Comparison of ENCODE assay signal across 1 cellular context in the genomic region with DNA sequence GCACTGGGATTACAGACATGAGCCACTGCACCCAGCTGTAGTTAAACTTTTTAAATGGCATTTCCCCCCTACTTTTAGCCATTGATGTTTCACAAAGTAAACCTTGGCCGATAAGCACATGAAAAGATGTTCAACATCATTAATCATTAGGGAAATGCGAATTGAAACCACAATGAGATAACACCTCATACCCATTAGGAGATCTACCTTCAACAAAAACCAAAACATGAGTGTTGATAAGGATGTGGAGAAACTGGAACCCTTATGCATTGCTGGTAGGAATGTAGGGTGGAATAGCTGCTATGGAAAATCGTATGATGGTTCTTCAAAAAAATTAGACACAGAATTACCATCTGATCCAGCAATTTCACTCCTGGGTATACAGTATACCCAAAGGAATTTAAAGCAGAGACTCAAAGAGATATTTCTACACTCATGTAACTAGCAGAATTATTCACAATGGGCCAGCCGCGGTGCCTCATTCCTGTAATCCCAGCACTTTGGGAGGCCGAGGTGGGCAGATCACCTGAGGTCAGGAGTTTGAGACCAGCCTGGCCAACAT.
TF ChIP-seq lines count a peak whose summit lies in the region.

No MANE protein-coding gene starts in this region.

TF ChIP-seq in GM23338, 12 proteins besides CTCF, POLR2A, EP300 and RAD21 (continued from another document):
- no peak for TF ChIP-seq ZNF331 (CRISPR knock-in tag; IDR thresholded peaks at IDR 0.05; ENCODE audit: low read depth)
- TF ChIP-seq JUNB (IDR thresholded peaks at IDR 0.05; ENCODE audit: unreplicated experiment): no peak
- TF ChIP-seq, protein P1, sequence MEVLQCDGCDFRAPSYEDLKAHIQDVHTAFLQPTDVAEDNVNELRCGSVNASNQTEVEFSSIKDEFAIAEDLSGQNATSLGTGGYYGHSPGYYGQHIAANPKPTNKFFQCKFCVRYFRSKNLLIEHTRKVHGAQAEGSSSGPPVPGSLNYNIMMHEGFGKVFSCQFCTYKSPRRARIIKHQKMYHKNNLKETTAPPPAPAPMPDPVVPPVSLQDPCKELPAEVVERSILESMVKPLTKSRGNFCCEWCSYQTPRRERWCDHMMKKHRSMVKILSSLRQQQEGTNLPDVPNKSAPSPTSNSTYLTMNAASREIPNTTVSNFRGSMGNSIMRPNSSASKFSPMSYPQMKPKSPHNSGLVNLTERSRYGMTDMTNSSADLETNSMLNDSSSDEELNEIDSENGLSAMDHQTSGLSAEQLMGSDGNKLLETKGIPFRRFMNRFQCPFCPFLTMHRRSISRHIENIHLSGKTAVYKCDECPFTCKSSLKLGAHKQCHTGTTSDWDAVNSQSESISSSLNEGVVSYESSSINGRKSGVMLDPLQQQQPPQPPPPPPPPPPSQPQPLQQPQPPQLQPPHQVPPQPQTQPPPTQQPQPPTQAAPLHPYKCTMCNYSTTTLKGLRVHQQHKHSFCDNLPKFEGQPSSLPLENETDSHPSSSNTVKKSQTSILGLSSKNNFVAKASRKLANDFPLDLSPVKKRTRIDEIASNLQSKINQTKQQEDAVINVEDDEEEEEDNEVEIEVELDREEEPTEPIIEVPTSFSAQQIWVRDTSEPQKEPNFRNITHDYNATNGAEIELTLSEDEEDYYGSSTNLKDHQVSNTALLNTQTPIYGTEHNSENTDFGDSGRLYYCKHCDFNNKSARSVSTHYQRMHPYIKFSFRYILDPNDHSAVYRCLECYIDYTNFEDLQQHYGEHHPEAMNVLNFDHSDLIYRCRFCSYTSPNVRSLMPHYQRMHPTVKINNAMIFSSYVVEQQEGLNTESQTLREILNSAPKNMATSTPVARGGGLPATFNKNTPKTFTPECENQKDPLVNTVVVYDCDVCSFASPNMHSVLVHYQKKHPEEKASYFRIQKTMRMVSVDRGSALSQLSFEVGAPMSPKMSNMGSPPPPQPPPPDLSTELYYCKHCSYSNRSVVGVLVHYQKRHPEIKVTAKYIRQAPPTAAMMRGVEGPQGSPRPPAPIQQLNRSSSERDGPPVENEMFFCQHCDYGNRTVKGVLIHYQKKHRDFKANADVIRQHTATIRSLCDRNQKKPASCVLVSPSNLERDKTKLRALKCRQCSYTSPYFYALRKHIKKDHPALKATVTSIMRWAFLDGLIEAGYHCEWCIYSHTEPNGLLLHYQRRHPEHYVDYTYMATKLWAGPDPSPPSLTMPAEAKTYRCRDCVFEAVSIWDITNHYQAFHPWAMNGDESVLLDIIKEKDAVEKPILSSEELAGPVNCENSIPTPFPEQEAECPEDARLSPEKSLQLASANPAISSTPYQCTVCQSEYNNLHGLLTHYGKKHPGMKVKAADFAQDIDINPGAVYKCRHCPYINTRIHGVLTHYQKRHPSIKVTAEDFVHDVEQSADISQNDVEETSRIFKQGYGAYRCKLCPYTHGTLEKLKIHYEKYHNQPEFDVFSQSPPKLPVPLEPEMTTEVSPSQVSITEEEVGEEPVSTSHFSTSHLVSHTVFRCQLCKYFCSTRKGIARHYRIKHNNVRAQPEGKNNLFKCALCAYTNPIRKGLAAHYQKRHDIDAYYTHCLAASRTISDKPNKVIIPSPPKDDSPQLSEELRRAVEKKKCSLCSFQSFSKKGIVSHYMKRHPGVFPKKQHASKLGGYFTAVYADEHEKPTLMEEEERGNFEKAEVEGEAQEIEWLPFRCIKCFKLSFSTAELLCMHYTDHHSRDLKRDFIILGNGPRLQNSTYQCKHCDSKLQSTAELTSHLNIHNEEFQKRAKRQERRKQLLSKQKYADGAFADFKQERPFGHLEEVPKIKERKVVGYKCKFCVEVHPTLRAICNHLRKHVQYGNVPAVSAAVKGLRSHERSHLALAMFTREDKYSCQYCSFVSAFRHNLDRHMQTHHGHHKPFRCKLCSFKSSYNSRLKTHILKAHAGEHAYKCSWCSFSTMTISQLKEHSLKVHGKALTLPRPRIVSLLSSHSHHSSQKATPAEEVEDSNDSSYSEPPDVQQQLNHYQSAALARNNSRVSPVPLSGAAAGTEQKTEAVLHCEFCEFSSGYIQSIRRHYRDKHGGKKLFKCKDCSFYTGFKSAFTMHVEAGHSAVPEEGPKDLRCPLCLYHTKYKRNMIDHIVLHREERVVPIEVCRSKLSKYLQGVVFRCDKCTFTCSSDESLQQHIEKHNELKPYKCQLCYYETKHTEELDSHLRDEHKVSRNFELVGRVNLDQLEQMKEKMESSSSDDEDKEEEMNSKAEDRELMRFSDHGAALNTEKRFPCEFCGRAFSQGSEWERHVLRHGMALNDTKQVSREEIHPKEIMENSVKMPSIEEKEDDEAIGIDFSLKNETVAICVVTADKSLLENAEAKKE (CRISPR knock-in tag; IDR thresholded peaks at IDR 0.05): no peak
- no peak for TF ChIP-seq EZH2 (IDR thresholded peaks at IDR 0.05; ENCODE audit: low read depth, unreplicated experiment)
- TF ChIP-seq ZNF114 (CRISPR knock-in tag; IDR thresholded peaks at IDR 0.05): no peak
- no peak for TF ChIP-seq EZH2phosphoT487 (IDR thresholded peaks at IDR 0.05; ENCODE audit: unreplicated experiment)
- no peak for TF ChIP-seq NANOG (IDR thresholded peaks at IDR 0.05; ENCODE audit: borderline replicate concordance)
- TF ChIP-seq CREB1 (CRISPR knock-in tag; IDR thresholded peaks at IDR 0.05; ENCODE audit: low read depth): no peak
- no peak for TF ChIP-seq POLR2AphosphoS5 (IDR thresholded peaks at IDR 0.05; ENCODE audit: low read depth)
- TF ChIP-seq, protein P2, sequence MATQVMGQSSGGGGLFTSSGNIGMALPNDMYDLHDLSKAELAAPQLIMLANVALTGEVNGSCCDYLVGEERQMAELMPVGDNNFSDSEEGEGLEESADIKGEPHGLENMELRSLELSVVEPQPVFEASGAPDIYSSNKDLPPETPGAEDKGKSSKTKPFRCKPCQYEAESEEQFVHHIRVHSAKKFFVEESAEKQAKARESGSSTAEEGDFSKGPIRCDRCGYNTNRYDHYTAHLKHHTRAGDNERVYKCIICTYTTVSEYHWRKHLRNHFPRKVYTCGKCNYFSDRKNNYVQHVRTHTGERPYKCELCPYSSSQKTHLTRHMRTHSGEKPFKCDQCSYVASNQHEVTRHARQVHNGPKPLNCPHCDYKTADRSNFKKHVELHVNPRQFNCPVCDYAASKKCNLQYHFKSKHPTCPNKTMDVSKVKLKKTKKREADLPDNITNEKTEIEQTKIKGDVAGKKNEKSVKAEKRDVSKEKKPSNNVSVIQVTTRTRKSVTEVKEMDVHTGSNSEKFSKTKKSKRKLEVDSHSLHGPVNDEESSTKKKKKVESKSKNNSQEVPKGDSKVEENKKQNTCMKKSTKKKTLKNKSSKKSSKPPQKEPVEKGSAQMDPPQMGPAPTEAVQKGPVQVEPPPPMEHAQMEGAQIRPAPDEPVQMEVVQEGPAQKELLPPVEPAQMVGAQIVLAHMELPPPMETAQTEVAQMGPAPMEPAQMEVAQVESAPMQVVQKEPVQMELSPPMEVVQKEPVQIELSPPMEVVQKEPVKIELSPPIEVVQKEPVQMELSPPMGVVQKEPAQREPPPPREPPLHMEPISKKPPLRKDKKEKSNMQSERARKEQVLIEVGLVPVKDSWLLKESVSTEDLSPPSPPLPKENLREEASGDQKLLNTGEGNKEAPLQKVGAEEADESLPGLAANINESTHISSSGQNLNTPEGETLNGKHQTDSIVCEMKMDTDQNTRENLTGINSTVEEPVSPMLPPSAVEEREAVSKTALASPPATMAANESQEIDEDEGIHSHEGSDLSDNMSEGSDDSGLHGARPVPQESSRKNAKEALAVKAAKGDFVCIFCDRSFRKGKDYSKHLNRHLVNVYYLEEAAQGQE (IDR thresholded peaks at IDR 0.05; ENCODE audit: unreplicated experiment): no peak
